In genomic region chr9:121390372-121390771, GRCh38 we compare ENCODE assay signal across 32 cellular contexts.
"Had no signal": no experiment of that assay in that cellular context is flagged by ENCODE, and none has a peak within 500 bp of the region (broad histone marks: within the 10 kb centered on the region; RNA-seq: fewer than 3 reads in every experiment).

No MANE protein-coding gene starts in this region.

- DNase-seq: activated B cell treated with CpG ODN at 0.5 μM for 24 hours; activated CD4-positive, alpha-beta memory T cell treated with anti-CD3 and anti-CD28 coated beads for 36 hours; activated CD4-positive, alpha-beta T cell treated with anti-CD3 and anti-CD28 coated beads for 4 hours; activated CD4-positive, alpha-beta T cell treated with anti-CD3 and anti-CD28 coated beads, Interleukin-2, amount 10 ng/mL, durations not matched to agents 24 days and 14 days; activated CD4-positive, alpha-beta T cell treated with anti-CD3 and anti-CD28 coated beads, Interleukin-2, amount 50 U/mL, for 1 hour; activated CD4-positive, alpha-beta T cell treated with anti-CD3 and anti-CD28 coated beads, Interleukin-2, amount 50 U/mL, for 4 hours; activated CD4-positive, CD25-positive, alpha-beta regulatory T cell treated with anti-CD3 and anti-CD28 coated beads, Interleukin-2, amount 50 U/mL, for 72 hours; activated CD8-positive, alpha-beta memory T cell treated with anti-CD3 and anti-CD28 coated beads, Interleukin-2, amount 50 U/mL, for 4 hours; activated CD8-positive, alpha-beta T cell treated with anti-CD3 and anti-CD28 coated beads for 36 hours; activated effector memory CD4-positive, alpha-beta T cell treated with anti-CD3 and anti-CD28 coated beads, Interleukin-2, amount 50 U/mL, for 16 hours; activated gamma-delta T cell treated with Interleukin-2 at 50 U/mL for 16 hours; activated naive CD4-positive, alpha-beta T cell; activated naive CD4-positive, alpha-beta T cell treated with anti-CD3 and anti-CD28 coated beads for 36 hours; activated naive CD4-positive, alpha-beta T cell treated with anti-CD3 and anti-CD28 coated beads, Interleukin-2, amount 50 U/mL, for 16 hours; activated naive CD8-positive, alpha-beta T cell treated with anti-CD3 and anti-CD28 coated beads for 36 hours; activated T-cell treated with anti-CD3 and anti-CD28 coated beads for 4 hours; activated T-cell treated with anti-CD3 and anti-CD28 coated beads, Interleukin-2, amount 50 U/mL, for 1 hour; activated T-cell treated with anti-CD3 and anti-CD28 coated beads, Interleukin-2, amount 50 U/mL, for 4 hours; activated T-cell treated with anti-CD3 and anti-CD28 coated beads, Interleukin-2, amount 50 U/mL, for 72 hours; adrenal gland; amniotic stem cell; aorta; body of pancreas; brain microvascular endothelial cell; central memory CD4-positive, alpha-beta T cell; T-helper 17 cell had no signal

- FAIRE-seq: astrocyte, TTC549 had no signal

- H3K9me3 ChIP-seq: adrenal gland, body of pancreas, breast epithelium had no signal

- H3K27me3 ChIP-seq: adrenal gland, body of pancreas, brain microvascular endothelial cell, breast epithelium had no signal

- ATAC-seq: activated CD8-positive, alpha-beta T cell treated with anti-CD3 and anti-CD28 coated beads for 36 hours; activated naive CD4-positive, alpha-beta T cell treated with anti-CD3 and anti-CD28 coated beads, Interleukin-2, amount 50 U/mL, for 72 hours; activated T-cell treated with anti-CD3 and anti-CD28 coated beads, Interleukin-2, amount 50 U/mL, for 4 hours; activated T-cell treated with anti-CD3 and anti-CD28 coated beads, Interleukin-2, amount 50 U/mL, for 72 hours; activated T-helper 17 cell treated with anti-CD3 and anti-CD28 coated beads, Interleukin-2, amount 50 U/mL, for 72 hours; body of pancreas; T-helper 17 cell had no signal

- H3K27ac ChIP-seq: adrenal gland, body of pancreas, brain microvascular endothelial cell, breast epithelium, VCaP had no signal

- H3K36me3 ChIP-seq: adrenal gland, brain microvascular endothelial cell, breast epithelium had no signal

- H3K4me3 ChIP-seq: adrenal gland, body of pancreas, breast epithelium had no signal

- H3K4me1 ChIP-seq: adrenal gland, body of pancreas, breast epithelium had no signal
